ENCODE assay signal across 1 cellular context in genomic region chr11:113705871-113706654, GRCh38.
TF ChIP-seq lines count a peak whose summit lies in the region.

TMPRSS5 (minus strand) TSS chr11:113706308; CDS start chr11:113706224, 84 bp downstream.

TF ChIP-seq in WTC11, 78 proteins besides CTCF, POLR2A, EP300 and RAD21 (continued from another document):
- no peak for TF ChIP-seq E2F5 (CRISPR knock-in tag; IDR thresholded peaks at IDR 0.05)
- no peak for TF ChIP-seq TEAD1 (CRISPR knock-in tag; IDR thresholded peaks at IDR 0.05)
- no peak for TF ChIP-seq ATF3 (CRISPR knock-in tag; conservative IDR thresholded peaks at IDR 0.05)
